ENCODE assay signal across 21 cellular contexts in genomic region chr3:139728414-139728813, GRCh38. TPM values are rescaled to one million over a fixed set of nuclear protein-coding genes. Genes with fewer than 3 reads are reported as not detected.
A peak's percentile ranks its signal among the peaks of the same experiment; 100 is the strongest.
DNase-seq lines count a peak whose midpoint lies in the region; ATAC-seq, FAIRE-seq and TF ChIP-seq lines count a peak whose summit lies in the region.
"Had no signal": no experiment of that assay in that cellular context is flagged by ENCODE, and none has a peak within 500 bp of the region (broad histone marks: within the 10 kb centered on the region; RNA-seq: fewer than 3 reads in every experiment).

No MANE protein-coding gene starts in this region.

- DNase-seq in Daoy (ENCODE audit: low read depth), result peak; percentile 36
- no peak for DNase-seq in RWPE2 (ENCODE audit: low spot score)
- DNase-seq in bronchial epithelial cell (ENCODE audit: low read depth), result peak; percentile 34
- DNase-seq in kidney tubule cell (ENCODE audit: low spot score), result peak; percentile 32
- DNase-seq in KG1 (lab: John Stamatoyannopoulos, UW), result no peak
- DNase-seq in NCI-H748 (lab: John Stamatoyannopoulos, UW; ENCODE audit: unreplicated experiment), result no peak
- DNase-seq in breast epithelium (ENCODE audit: low spot score in 2 of 2), result no peak
- DNase-seq in posterior vena cava (ENCODE audit: low spot score), result no peak
- DNase-seq: 8988T; Calu3; CD8-positive, alpha-beta T cell; DMS79 treated with DMSO at 0.1 percent for 48 hours; EL; GOT3; H7; HFFc6 had no signal

- intact Hi-C loops in breast epithelium (cut with DNase I; ENCODE audit: low total_unique reads) (no loop called here), posterior vena cava (cut with DNase I) (no loop called here)

- H3K9me3 ChIP-seq in RWPE2 (ENCODE audit: severe bottlenecking) (no peaks in the 10 kb centered on the region), breast epithelium (no peaks in the 10 kb centered on the region)
- H3K9me3 ChIP-seq: BLaER1 treated with 17β-estradiol and CSF1 and Interleukin-3, amounts not matched to agents 10 nM and 100 nM had no signal

- H3K27me3 ChIP-seq in RWPE2 (ENCODE audit: insufficient read depth, poor library complexity, severe bottlenecking) (no peaks in the 10 kb centered on the region), bronchial epithelial cell (ENCODE audit: control insufficient read depth, insufficient read depth, low read length) (no peaks in the 10 kb centered on the region), breast epithelium (no peaks in the 10 kb centered on the region)
- H3K27me3 ChIP-seq: BLaER1 treated with 17β-estradiol and CSF1 and Interleukin-3, amounts not matched to agents 10 nM and 100 nM had no signal

- TF ChIP-seq CTCF in RWPE2 (IDR thresholded peaks at IDR 0.05; ENCODE audit: poor library complexity, severe bottlenecking), result no peak
- no peak for TF ChIP-seq CTCF in bronchial epithelial cell (IDR thresholded peaks at IDR 0.05; ENCODE audit: insufficient read depth, low read length, severe bottlenecking)
- TF ChIP-seq CTCF in breast epithelium (IDR thresholded peaks at IDR 0.05), result no peak

- H3K36me3 ChIP-seq in RWPE2 (ENCODE audit: low read depth) (no peaks in the 10 kb centered on the region), bronchial epithelial cell (ENCODE audit: control insufficient read depth, insufficient read depth, low read length) (no peaks in the 10 kb centered on the region), breast epithelium (no peaks in the 10 kb centered on the region)
- H3K36me3 ChIP-seq: BLaER1 treated with 17β-estradiol and CSF1 and Interleukin-3, amounts not matched to agents 10 nM and 100 nM had no signal

- FAIRE-seq in bronchial epithelial cell (lab: Jason Lieb, UNC), result peak; percentile 23
- FAIRE-seq: G401.6, GM12891, GM18507 had no signal

- no peak overlapping the region for H3K27ac ChIP-seq in RWPE2 (ENCODE audit: poor library complexity, severe bottlenecking)
- no peak overlapping the region for H3K27ac ChIP-seq in breast epithelium
- H3K27ac ChIP-seq: BLaER1 treated with 17β-estradiol and CSF1 and Interleukin-3, amounts not matched to agents 10 nM and 100 nM had no signal

- TF ChIP-seq POLR2A in breast epithelium (IDR thresholded peaks at IDR 0.05), result no peak

- no peaks in the 10 kb centered on the region for H3K4me1 ChIP-seq in RWPE2 (ENCODE audit: insufficient read depth, poor library complexity, severe bottlenecking)
- no peaks in the 10 kb centered on the region for H3K4me1 ChIP-seq in breast epithelium
- H3K4me1 ChIP-seq: BLaER1 treated with 17β-estradiol and CSF1 and Interleukin-3, amounts not matched to agents 10 nM and 100 nM had no signal

- ATAC-seq in RWPE2 (ENCODE audit: low read depth), result peak; percentile 50; the same call in 2 of the 3 replicates
- ATAC-seq: CD8-positive, alpha-beta T cell; HCT116 had no signal

- H3K4me3 ChIP-seq in RWPE2 (ENCODE audit: severe bottlenecking) (no peak overlapping the region), bronchial epithelial cell (ENCODE audit: low read depth, low read length) (no peak overlapping the region), breast epithelium (no peak overlapping the region)
- H3K4me3 ChIP-seq: BLaER1 treated with 17β-estradiol and CSF1 and Interleukin-3, amounts not matched to agents 10 nM and 100 nM had no signal

RNA-seq across cellular contexts. Expression of gene NMNAT3, which starts 50.6 kb away (rescaled TPM):
- 2.0 and 3.7 TPM in 2 replicates for total RNA-seq in Daoy (2014; rRNA removed; shearing (Covaris generic))
- 3.9 and 7.8 TPM in 2 replicates for total RNA-seq in bronchial epithelial cell
- total RNA-seq in breast epithelium, result 10 to 100 TPM in 1 of 3 donors, 1 to 10 TPM in 2; 6.6 to 17.3 (median 9.2) TPM
- 1 to 10 TPM; 4.3 to 4.9 TPM for total RNA-seq in posterior vena cava

Comparison
In these comparisons a context has a peak if more than half of its experiments do, and no peak if none do; other contexts are left out.
1. DNase-seq: peak in Daoy (single experiment), bronchial epithelial cell (single experiment) and kidney tubule cell (single experiment); none in RWPE2 (single experiment), KG1 (single experiment), NCI-H748 (single experiment), breast epithelium (0 of 2) and posterior vena cava (single experiment).